In genomic region chr15:85607842-85608241, GRCh38 we compare ENCODE assay signal across 11 cellular contexts.
A peak's percentile ranks its signal among the peaks of the same experiment; 100 is the strongest.
DNase-seq lines count a peak whose midpoint lies in the region; ATAC-seq, FAIRE-seq and TF ChIP-seq lines count a peak whose summit lies in the region.
"Had no signal": no experiment of that assay in that cellular context is flagged by ENCODE, and none has a peak within 500 bp of the region (broad histone marks: within the 10 kb centered on the region; RNA-seq: fewer than 3 reads in every experiment).

No MANE protein-coding gene starts in this region.

- H3K9me3 ChIP-seq in right lobe of liver (no peaks in the 10 kb centered on the region), HepG2 (ENCODE audit: low read length) (no peaks in the 10 kb centered on the region)
- H3K9me3 ChIP-seq: BLaER1 had no signal

- DNase-seq in right lobe of liver = no peak
- DNase-seq in HepG2 (ENCODE audit: low spot score) = no peak
- no peak for DNase-seq in coronary artery (ENCODE audit: low spot score)
- DNase-seq in memory B cell (ENCODE audit: low spot score in 2 of 2) = no peak
- no peak for DNase-seq in SIG-M5 (lab: John Stamatoyannopoulos, UW)
- DNase-seq: activated B cell treated with CpG ODN at 0.5 μM for 24 hours, midbrain had no signal

- peaks cover 0 to 11% (median 0%) of the 10 kb centered on the region in 4 donors for H3K36me3 ChIP-seq in right lobe of liver
- peaks cover 0 to 11% of the 10 kb centered on the region in 2 experiments; a peak in 2 of 5 replicates for H3K36me3 ChIP-seq in HepG2 (replicated peaks in 1 of 2; ENCODE audit: control insufficient read depth in 1 of 2, insufficient read depth in 2 of 2, low read length in 2 of 2)

- H3K4me1 ChIP-seq in right lobe of liver (peaks cover 0 to 16% (median 0%) of the 10 kb centered on the region in 4 donors), HepG2 (ENCODE audit: insufficient read depth, low read length) (peaks cover 18% of the 10 kb centered on the region)

- no peak for TF ChIP-seq POLR2A in right lobe of liver (IDR thresholded peaks at IDR 0.05)
- TF ChIP-seq POLR2A in HepG2 (IDR thresholded peaks at IDR 0.05; ENCODE audit: insufficient read depth in 1 of 2, low read depth in 2 of 2, low read length in 2 of 2) = no peak

- H3K4me3 ChIP-seq in right lobe of liver (no peak overlapping the region), HepG2 (replicated peaks in 1 of 3; ENCODE audit: insufficient read depth in 1 of 3, low read depth in 2 of 3, low read length in 3 of 3) (no peak overlapping the region), coronary artery (peak overlapping the region; percentile 23)
- H3K4me3 ChIP-seq: BLaER1 had no signal

- POLR2A ChIA-PET in HepG2 (lab: Yijun Ruan, JAX) = no interaction called here

- no peaks in the 10 kb centered on the region for H3K9me3 Mint-ChIP-seq in memory B cell
- H3K9me3 Mint-ChIP-seq: activated B cell treated with CpG ODN at 0.5 μM for 24 hours had no signal

- H3K4me2 ChIP-seq in HepG2 (ENCODE audit: low read depth, low read length) = no peak overlapping the region

- in situ Hi-C loops in HepG2 (cut with HindIII; ENCODE audit: extremely low pct_ligation_motif_present, low pct_unique_long_range_greater_than_20kb) = loop anchor here (25.0 kb wide), 1 partner anchor 229 kb away; no protein-coding TSS in a partner anchor

- FAIRE-seq in HepG2 (lab: Jason Lieb, UNC) = no peak

- intact Hi-C loops in right lobe of liver (cut with DNase I) (no loop called here), HepG2 (cut with micrococcal nuclease; ENCODE audit: unreplicated experiment) (no loop called here)

- H3K27ac ChIP-seq in right lobe of liver (peak overlapping the region in 2 of 3 donors; percentile 4 to 23), HepG2 (ENCODE audit: extremely low read length, insufficient read depth, low read length) (no peak overlapping the region), coronary artery (peak overlapping the region; percentile 39 to 75)
- H3K27ac ChIP-seq: BLaER1 had no signal

- H3K79me2 ChIP-seq in HepG2 (ENCODE audit: insufficient read depth, low read length) = no peaks in the 10 kb centered on the region

- peaks cover 13% of the 10 kb centered on the region for H3K4me1 Mint-ChIP-seq in memory B cell

- TF ChIP-seq RAD21 in HepG2 (CRISPR knock-in tag; IDR thresholded peaks at IDR 0.05) = no peak

- no peak for TF ChIP-seq EP300 in HepG2 (IDR thresholded peaks at IDR 0.05; ENCODE audit: low read depth in 2 of 2, low read length in 2 of 2)
- TF ChIP-seq EP300 in HepG2 (CRISPR knock-in tag; IDR thresholded peaks at IDR 0.05; ENCODE audit: borderline replicate concordance) = no peak

- ATAC-seq in right lobe of liver (peak; percentile 51 to 83 (median 64)), HepG2 (no peak), memory B cell (ENCODE audit: low read depth) (no peak), GM19324 (IDR thresholded peaks at IDR 0.05; ENCODE audit: low FRiP score, unreplicated experiment) (no peak), HG02642 (IDR thresholded peaks at IDR 0.05; ENCODE audit: poor library complexity, unreplicated experiment) (no peak)
- no peak for ATAC-seq in activated CD4-positive, CD25-positive, alpha-beta regulatory T cell treated with anti-CD3 and anti-CD28 coated beads, Interleukin-2, amount 50 U/mL, for 24 hours

- BruUV-seq in HepG2 (replicated peaks; lab: Mats Ljungman, UMichigan) = no TSS peak

- no peaks in the 10 kb centered on the region for H3K27me3 Mint-ChIP-seq in memory B cell
- H3K27me3 Mint-ChIP-seq: activated B cell treated with CpG ODN at 0.5 μM for 24 hours had no signal

- no peak overlapping the region for H3K9ac ChIP-seq in HepG2 (ENCODE audit: insufficient read depth, low read depth, low read length)
- H3K9ac ChIP-seq: BLaER1 had no signal

- peak overlapping the region; percentile 59 for H3K27ac Mint-ChIP-seq in memory B cell
- H3K27ac Mint-ChIP-seq: activated B cell treated with CpG ODN at 0.5 μM for 24 hours had no signal

- WGBS in right lobe of liver (ENCODE audit: insufficient coverage, low coverage, low lambda C conversion rate, missing lambda C conversion rate) = 67% methylated on average over 1 of the region's 1 CpG
- 97% methylated on average over 1 of the region's 1 CpG for WGBS in HepG2 (ENCODE audit: low lambda C conversion rate)

- no peak for TF ChIP-seq CTCF in right lobe of liver (IDR thresholded peaks at IDR 0.05)
- TF ChIP-seq CTCF in HepG2 (CRISPR knock-in tag; IDR thresholded peaks at IDR 0.05) = no peak
- no peak for TF ChIP-seq CTCF in coronary artery (IDR thresholded peaks at IDR 0.05)

- peaks cover 36% of the 10 kb centered on the region for H3K36me3 Mint-ChIP-seq in memory B cell

- no peak overlapping the region for H2AFZ ChIP-seq in HepG2 (ENCODE audit: low read length)

- H3K4me3 Mint-ChIP-seq in memory B cell = no peak overlapping the region
- H3K4me3 Mint-ChIP-seq: activated B cell treated with CpG ODN at 0.5 μM for 24 hours had no signal

- CTCF ChIA-PET in HepG2 (lab: Yijun Ruan, JAX; ENCODE audit: low intra/inter-chr PET ratio, low total read pairs) = no interaction called here

- H3K27me3 ChIP-seq in right lobe of liver = no peaks in the 10 kb centered on the region
- H3K27me3 ChIP-seq in HepG2 (ENCODE audit: control insufficient read depth in 1 of 2, insufficient read depth in 2 of 2, low read length in 2 of 2) = no peaks in the 10 kb centered on the region
- H3K27me3 ChIP-seq: BLaER1 had no signal

- no peaks in the 10 kb centered on the region for H4K20me1 ChIP-seq in HepG2 (ENCODE audit: insufficient read depth, low read length)
- H4K20me1 ChIP-seq: BLaER1 had no signal

TF ChIP-seq in HepG2, 621 proteins besides CTCF, POLR2A, EP300 and RAD21 (continues in another document):
- TF ChIP-seq ASH2L (IDR thresholded peaks at IDR 0.05; ENCODE audit: insufficient read length, low read depth, low read length) (no peak), ZNF460 (CRISPR knock-in tag; IDR thresholded peaks at IDR 0.05; ENCODE audit: borderline replicate concordance) (no peak), SIX1 (CRISPR knock-in tag; IDR thresholded peaks at IDR 0.05; ENCODE audit: borderline replicate concordance) (no peak), YEATS4 (CRISPR knock-in tag; IDR thresholded peaks at IDR 0.05; ENCODE audit: borderline replicate concordance) (no peak), ZKSCAN5 (CRISPR knock-in tag; IDR thresholded peaks at IDR 0.05) (no peak), HNF1B (CRISPR knock-in tag; IDR thresholded peaks at IDR 0.05) (no peak), GPBP1L1 (CRISPR knock-in tag; IDR thresholded peaks at IDR 0.05) (no peak), FOXP4 (CRISPR knock-in tag; IDR thresholded peaks at IDR 0.05) (no peak), GMEB1 (CRISPR knock-in tag; IDR thresholded peaks at IDR 0.05; ENCODE audit: borderline replicate concordance) (no peak), EHMT2 (IDR thresholded peaks at IDR 0.05; ENCODE audit: borderline replicate concordance, low read depth, low read length) (no peak), ZNF773 (CRISPR knock-in tag; IDR thresholded peaks at IDR 0.05; ENCODE audit: borderline replicate concordance) (no peak)

Comparison
In these comparisons a context has a peak if more than half of its experiments do, and no peak if none do; other contexts are left out.
1. ATAC-seq: peak in right lobe of liver (4 of 4); none in HepG2 (single experiment), memory B cell (single experiment), GM19324 (single experiment), activated CD4-positive, CD25-positive, alpha-beta regulatory T cell treated with anti-CD3 and anti-CD28 coated beads, Interleukin-2, amount 50 U/mL, for 24 hours (0 of 2) and HG02642 (single experiment).